ENCODE assay signal across 7 cellular contexts in the genomic region with DNA sequence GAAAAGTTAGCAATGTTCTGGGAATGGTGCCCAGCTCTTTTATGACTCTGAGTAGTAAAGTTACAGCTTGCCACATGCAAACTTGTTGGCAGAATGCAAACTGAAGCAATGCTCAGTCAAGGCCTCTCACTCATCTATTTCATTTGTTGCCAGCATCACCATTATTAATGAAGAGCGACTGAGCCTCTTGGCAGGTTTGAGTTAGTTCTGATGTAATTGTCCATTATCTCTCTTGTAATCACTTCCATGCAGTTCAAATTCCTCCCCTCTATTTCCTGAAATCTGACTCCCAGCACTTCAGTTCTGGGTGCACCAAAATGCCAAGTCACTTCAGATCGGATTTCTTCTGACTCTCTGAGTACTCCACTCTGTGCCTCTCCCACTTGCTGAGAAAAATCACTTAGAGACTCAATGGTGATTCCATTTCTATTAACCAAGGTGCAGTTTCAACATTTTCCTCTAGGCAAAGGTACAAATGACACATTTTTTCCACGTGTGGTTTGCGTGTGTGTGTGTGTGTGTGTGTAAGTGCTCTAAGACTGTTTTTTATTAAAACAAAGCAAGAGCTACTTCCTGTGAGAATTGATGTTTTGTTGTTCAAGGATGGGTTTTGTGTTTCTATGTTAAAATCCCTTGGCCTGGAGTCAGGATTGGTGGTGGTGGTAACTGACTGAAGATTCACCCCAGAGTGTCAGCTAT.
DNase-seq lines count a peak whose midpoint lies in the region; ATAC-seq, FAIRE-seq and TF ChIP-seq lines count a peak whose summit lies in the region.

No MANE protein-coding gene starts in this region.

- peak; percentile 79 for DNase-seq in HT1080 (ENCODE audit: low read depth)
- peak; percentile 94 for DNase-seq in SK-N-MC (ENCODE audit: low read depth, low spot score)
- DNase-seq in heart left ventricle = no peak
- no peak for DNase-seq in small intestine

- intact Hi-C loops in heart left ventricle (cut with DNase I) = no loop called here

- TF ChIP-seq CTCF in heart left ventricle (IDR thresholded peaks at IDR 0.05) = no peak

- FAIRE-seq in small intestine (lab: Jason Lieb, UNC) = no peak

- 8 to 23% (median 22%) methylated on average over 4 of the region's 4 CpGs for WGBS in heart left ventricle, 4 donors
- 17 to 23% (median 22%) methylated on average over 4 of the region's 4 CpGs for WGBS in small intestine, 3 donors

- H3K4me3 ChIP-seq in SK-N-MC = peak overlapping the region; percentile 63
- H3K4me3 ChIP-seq in heart left ventricle = no peak overlapping the region
- H3K4me3 ChIP-seq in subcutaneous abdominal adipose tissue (ENCODE audit: low read depth in 1 of 5, low read length in 5 of 5) = no peak overlapping the region
- no peak overlapping the region for H3K4me3 ChIP-seq in small intestine (ENCODE audit: low read depth in 1 of 2, low read length in 2 of 2)

- H3K36me3 ChIP-seq in SK-N-MC (ENCODE audit: insufficient read depth, low read length) (no peaks in the 10 kb centered on the region), heart left ventricle (no peaks in the 10 kb centered on the region), subcutaneous abdominal adipose tissue (ENCODE audit: control insufficient read depth in 5 of 5, insufficient read depth in 5 of 5, low read length in 5 of 5) (no peaks in the 10 kb centered on the region), small intestine (ENCODE audit: control insufficient read depth in 2 of 2, insufficient read depth in 2 of 2, low read length in 2 of 2) (no peaks in the 10 kb centered on the region)

- peaks cover 0 to 29% (median 5%) of the 10 kb centered on the region in 12 donors for H3K4me1 ChIP-seq in heart left ventricle
- H3K4me1 ChIP-seq in subcutaneous abdominal adipose tissue (ENCODE audit: control insufficient read depth in 5 of 5, insufficient read depth in 5 of 5, low read length in 5 of 5) = peaks cover 0 to 26% (median 24%) of the 10 kb centered on the region in 5 donors
- no peaks in the 10 kb centered on the region for H3K4me1 ChIP-seq in small intestine (ENCODE audit: control insufficient read depth in 2 of 2, insufficient read depth in 1 of 2, low read depth in 1 of 2, low read length in 1 of 2)

- TF ChIP-seq POLR2A in heart left ventricle (IDR thresholded peaks at IDR 0.05) = no peak
- no peak for TF ChIP-seq POLR2A in GM18505 (IDR thresholded peaks at IDR 0.05; ENCODE audit: borderline replicate concordance, extremely low read depth, insufficient read depth, insufficient read length)

- H3K9ac ChIP-seq in SK-N-MC (ENCODE audit: insufficient read length) (peak overlapping the region; percentile 3), subcutaneous abdominal adipose tissue (ENCODE audit: low read length in 5 of 5) (no peak overlapping the region)

- H3K27me3 ChIP-seq in heart left ventricle (no peaks in the 10 kb centered on the region), subcutaneous abdominal adipose tissue (ENCODE audit: control insufficient read depth in 5 of 5, insufficient read depth in 4 of 5, low read length in 5 of 5) (no peaks in the 10 kb centered on the region), small intestine (ENCODE audit: control insufficient read depth in 2 of 2, insufficient read depth in 2 of 2, low read length in 2 of 2) (no peaks in the 10 kb centered on the region)

- H3K9me3 ChIP-seq in SK-N-MC (ENCODE audit: low read depth, low read length) (no peaks in the 10 kb centered on the region), heart left ventricle (no peaks in the 10 kb centered on the region), subcutaneous abdominal adipose tissue (ENCODE audit: control insufficient read depth in 5 of 5, low read length in 5 of 5) (no peaks in the 10 kb centered on the region), small intestine (ENCODE audit: control insufficient read depth, low read depth) (no peaks in the 10 kb centered on the region)

- H3K27ac ChIP-seq in SK-N-MC (peak overlapping the region; percentile 96), heart left ventricle (no peak overlapping the region), subcutaneous abdominal adipose tissue (ENCODE audit: low read depth, low read length) (peak overlapping the region; percentile 43), small intestine (ENCODE audit: low read depth in 1 of 2, low read length in 1 of 2) (no peak overlapping the region)

- ATAC-seq in heart left ventricle (peak; percentile 20 to 89 (median 58)), HG03520 (IDR thresholded peaks at IDR 0.05; ENCODE audit: unreplicated experiment) (no peak), GM18505 (IDR thresholded peaks at IDR 0.05; ENCODE audit: unreplicated experiment) (no peak)

Comparison
In these comparisons a context has a peak if more than half of its experiments do, and no peak if none do; other contexts are left out.
1. DNase-seq: peak in HT1080 (single experiment) and SK-N-MC (single experiment); none in heart left ventricle (0 of 5) and small intestine (single experiment).
2. H3K27ac ChIP-seq: peak in SK-N-MC (single experiment) and subcutaneous abdominal adipose tissue (single experiment); none in heart left ventricle (0 of 12) and small intestine (0 of 2).
3. ATAC-seq: peak in heart left ventricle (4 of 4); none in HG03520 (single experiment) and GM18505 (single experiment).